Comparison of ENCODE assay signal across 13 cellular contexts in genomic region chr2:186068154-186068826, GRCh38.
DNase-seq lines count a peak whose midpoint lies in the region; ATAC-seq, FAIRE-seq and TF ChIP-seq lines count a peak whose summit lies in the region.
"Had no signal": no experiment of that assay in that cellular context is flagged by ENCODE, and none has a peak within 500 bp of the region (broad histone marks: within the 10 kb centered on the region; RNA-seq: fewer than 3 reads in every experiment).

No MANE protein-coding gene starts in this region.

- H3K4me1 ChIP-seq in HepG2 (ENCODE audit: insufficient read depth, low read length) (peaks cover 9% of the 10 kb centered on the region), right lobe of liver (no peaks in the 10 kb centered on the region), mucosa of descending colon (ENCODE audit: low read depth) (no peaks in the 10 kb centered on the region)
- no peaks in the 10 kb centered on the region for H3K4me1 ChIP-seq in CD8-positive, alpha-beta memory T cell (ENCODE audit: insufficient read depth, low read length)

- TF ChIP-seq RAD21 in HepG2 (CRISPR knock-in tag; IDR thresholded peaks at IDR 0.05), result no peak

- no peaks in the 10 kb centered on the region for H3K9me3 Mint-ChIP-seq in CD8-positive, alpha-beta memory T cell

- intact Hi-C loops in HepG2 (cut with micrococcal nuclease; ENCODE audit: unreplicated experiment), result no loop called here
- intact Hi-C loops in right lobe of liver (cut with DNase I), result no loop called here
- intact Hi-C loops in mucosa of descending colon (cut with DNase I, micrococcal nuclease), result no loop called here

- ATAC-seq in HepG2, result peak; percentile 69
- ATAC-seq in right lobe of liver, result no peak
- ATAC-seq in mucosa of descending colon, result no peak

- no peak for TF ChIP-seq EP300 in HepG2 (IDR thresholded peaks at IDR 0.05; ENCODE audit: low read depth in 2 of 2, low read length in 2 of 2)
- TF ChIP-seq EP300 in HepG2 (CRISPR knock-in tag; IDR thresholded peaks at IDR 0.05; ENCODE audit: borderline replicate concordance), result no peak

- TF ChIP-seq CTCF in HepG2 (CRISPR knock-in tag; IDR thresholded peaks at IDR 0.05) (no peak), right lobe of liver (IDR thresholded peaks at IDR 0.05) (no peak), mucosa of descending colon (IDR thresholded peaks at IDR 0.05) (no peak)

- no TSS peak for BruUV-seq in HepG2 (replicated peaks; lab: Mats Ljungman, UMichigan)

- no peak overlapping the region for H2AFZ ChIP-seq in HepG2 (ENCODE audit: low read length)

- DNase-seq in HepG2 (ENCODE audit: low spot score) (peak; percentile 39), right lobe of liver (no peak), NCI-H524 (lab: John Stamatoyannopoulos, UW) (peak; percentile 60 to 84), fibroblast of peridontal ligament (ENCODE audit: extremely low read depth) (peak; percentile 17), NOMO-1 treated with DMSO at 0.1 percent for 48 hours (lab: John Stamatoyannopoulos, UW; ENCODE audit: unreplicated experiment) (no peak), AML-193 (lab: John Stamatoyannopoulos, UW) (no peak), mucosa of descending colon (no peak)
- no peak for DNase-seq in CD8-positive, alpha-beta memory T cell
- DNase-seq: activated CD4-positive, CD25-positive, alpha-beta regulatory T cell treated with anti-CD3 and anti-CD28 coated beads, Interleukin-2, amount 50 U/mL, for 72 hours; NCI-H1105; NCI-H526 treated with DMSO at 0.1 percent for 48 hours had no signal

- POLR2A ChIA-PET in HepG2 (lab: Yijun Ruan, JAX), result no interaction called here
- POLR2A ChIA-PET in CD8-positive, alpha-beta memory T cell (lab: Charles Lee), result no interaction called here

- CTCF ChIA-PET in HepG2 (lab: Yijun Ruan, JAX; ENCODE audit: low intra/inter-chr PET ratio, low total read pairs), result no interaction called here
- CTCF ChIA-PET in CD8-positive, alpha-beta memory T cell (lab: Charles Lee), result no interaction called here

- no peaks in the 10 kb centered on the region for H3K27me3 Mint-ChIP-seq in CD8-positive, alpha-beta memory T cell
- H3K27me3 Mint-ChIP-seq: memory B cell had no signal

- H3K27ac ChIP-seq in HepG2 (ENCODE audit: extremely low read length, insufficient read depth, low read length), result no peak overlapping the region
- no peak overlapping the region for H3K27ac ChIP-seq in right lobe of liver
- no peak overlapping the region for H3K27ac ChIP-seq in CD8-positive, alpha-beta memory T cell (ENCODE audit: low read depth, low read length)

- H3K4me3 Mint-ChIP-seq in CD8-positive, alpha-beta memory T cell, result no peak overlapping the region
- H3K4me3 Mint-ChIP-seq: memory B cell had no signal

- no peak overlapping the region for H3K27ac Mint-ChIP-seq in CD8-positive, alpha-beta memory T cell
- H3K27ac Mint-ChIP-seq: memory B cell had no signal

- H3K4me3 ChIP-seq in HepG2 (replicated peaks in 1 of 3; ENCODE audit: insufficient read depth in 1 of 3, low read depth in 2 of 3, low read length in 3 of 3), result no peak overlapping the region
- no peak overlapping the region for H3K4me3 ChIP-seq in right lobe of liver
- no peak overlapping the region for H3K4me3 ChIP-seq in CD8-positive, alpha-beta memory T cell (ENCODE audit: low read length)
- H3K4me3 ChIP-seq in mucosa of descending colon, result no peak overlapping the region

- no peaks in the 10 kb centered on the region for H4K20me1 ChIP-seq in HepG2 (ENCODE audit: insufficient read depth, low read length)

- no peak overlapping the region for H3K4me2 ChIP-seq in HepG2 (ENCODE audit: low read depth, low read length)

- H3K27me3 ChIP-seq in HepG2 (ENCODE audit: control insufficient read depth in 1 of 2, insufficient read depth in 2 of 2, low read length in 2 of 2) (no peaks in the 10 kb centered on the region), right lobe of liver (no peaks in the 10 kb centered on the region)
- no peaks in the 10 kb centered on the region for H3K27me3 ChIP-seq in CD8-positive, alpha-beta memory T cell (ENCODE audit: insufficient read depth, low read length, poor library complexity, severe bottlenecking)

- H3K79me2 ChIP-seq in HepG2 (ENCODE audit: insufficient read depth, low read length), result no peaks in the 10 kb centered on the region

- no peaks in the 10 kb centered on the region for H3K4me1 Mint-ChIP-seq in CD8-positive, alpha-beta memory T cell
- H3K4me1 Mint-ChIP-seq: memory B cell had no signal

- peaks cover 0 to 22% (median 3%) of the 10 kb centered on the region in 3 donors for H3K36me3 Mint-ChIP-seq in CD8-positive, alpha-beta memory T cell

- 66% methylated on average over 3 of the region's 3 CpGs for WGBS in HepG2 (ENCODE audit: low lambda C conversion rate)
- 93% methylated on average over 3 of the region's 3 CpGs for WGBS in right lobe of liver (ENCODE audit: insufficient coverage, low coverage, low lambda C conversion rate, missing lambda C conversion rate)

- no peak for FAIRE-seq in HepG2 (lab: Jason Lieb, UNC)
- FAIRE-seq: endothelial cell of umbilical vein had no signal

- no peak for TF ChIP-seq POLR2A in HepG2 (IDR thresholded peaks at IDR 0.05; ENCODE audit: insufficient read depth in 1 of 2, low read depth in 2 of 2, low read length in 2 of 2)
- no peak for TF ChIP-seq POLR2A in right lobe of liver (IDR thresholded peaks at IDR 0.05)

- no peak overlapping the region for H3K9ac ChIP-seq in HepG2 (ENCODE audit: insufficient read depth, low read depth, low read length)

- in situ Hi-C loops in HepG2 (cut with HindIII; ENCODE audit: extremely low pct_ligation_motif_present, low pct_unique_long_range_greater_than_20kb), result no loop called here

- no peaks in the 10 kb centered on the region for H3K9me3 ChIP-seq in HepG2 (ENCODE audit: low read length)
- H3K9me3 ChIP-seq in right lobe of liver, result no peaks in the 10 kb centered on the region
- H3K9me3 ChIP-seq in CD8-positive, alpha-beta memory T cell (ENCODE audit: low read length), result no peaks in the 10 kb centered on the region
- H3K9me3 ChIP-seq in mucosa of descending colon, result no peaks in the 10 kb centered on the region

- H3K36me3 ChIP-seq in HepG2 (replicated peaks in 1 of 2; ENCODE audit: control insufficient read depth in 1 of 2, insufficient read depth in 2 of 2, low read length in 2 of 2) (no peaks in the 10 kb centered on the region), right lobe of liver (no peaks in the 10 kb centered on the region), mucosa of descending colon (ENCODE audit: low read depth) (no peaks in the 10 kb centered on the region)
- no peaks in the 10 kb centered on the region for H3K36me3 ChIP-seq in CD8-positive, alpha-beta memory T cell (ENCODE audit: insufficient read depth, low read length)

TF ChIP-seq in HepG2, 621 proteins besides CTCF, POLR2A, EP300 and RAD21 (continues in another document):
- peak; percentile 69 for TF ChIP-seq RARA (CRISPR knock-in tag; IDR thresholded peaks at IDR 0.05)
- no peak for TF ChIP-seq ZBTB7A (CRISPR knock-in tag; IDR thresholded peaks at IDR 0.05)
- TF ChIP-seq RBAK (CRISPR knock-in tag; IDR thresholded peaks at IDR 0.05), result no peak
- TF ChIP-seq MTA1 (CRISPR knock-in tag; IDR thresholded peaks at IDR 0.05; ENCODE audit: borderline replicate concordance), result no peak
- peak; percentile 74; the same call in 1 of the 2 replicates for TF ChIP-seq RXRB (CRISPR knock-in tag; IDR thresholded peaks at IDR 0.05; ENCODE audit: borderline replicate concordance)
- no peak for TF ChIP-seq MEIS1 (CRISPR knock-in tag; IDR thresholded peaks at IDR 0.05; ENCODE audit: borderline replicate concordance)
- TF ChIP-seq TMF1 (CRISPR knock-in tag; IDR thresholded peaks at IDR 0.05; ENCODE audit: low read depth), result no peak
- TF ChIP-seq ATF7-NPFF (CRISPR knock-in tag; IDR thresholded peaks at IDR 0.05; ENCODE audit: low read depth), result no peak
- TF ChIP-seq ZNF430 (CRISPR knock-in tag; IDR thresholded peaks at IDR 0.05), result no peak
- TF ChIP-seq ZNF333 (CRISPR knock-in tag; IDR thresholded peaks at IDR 0.05; ENCODE audit: borderline replicate concordance), result no peak
- peak; percentile 50; the same call in 1 of the 2 replicates for TF ChIP-seq MAX (IDR thresholded peaks at IDR 0.05)
- TF ChIP-seq, protein P1, sequence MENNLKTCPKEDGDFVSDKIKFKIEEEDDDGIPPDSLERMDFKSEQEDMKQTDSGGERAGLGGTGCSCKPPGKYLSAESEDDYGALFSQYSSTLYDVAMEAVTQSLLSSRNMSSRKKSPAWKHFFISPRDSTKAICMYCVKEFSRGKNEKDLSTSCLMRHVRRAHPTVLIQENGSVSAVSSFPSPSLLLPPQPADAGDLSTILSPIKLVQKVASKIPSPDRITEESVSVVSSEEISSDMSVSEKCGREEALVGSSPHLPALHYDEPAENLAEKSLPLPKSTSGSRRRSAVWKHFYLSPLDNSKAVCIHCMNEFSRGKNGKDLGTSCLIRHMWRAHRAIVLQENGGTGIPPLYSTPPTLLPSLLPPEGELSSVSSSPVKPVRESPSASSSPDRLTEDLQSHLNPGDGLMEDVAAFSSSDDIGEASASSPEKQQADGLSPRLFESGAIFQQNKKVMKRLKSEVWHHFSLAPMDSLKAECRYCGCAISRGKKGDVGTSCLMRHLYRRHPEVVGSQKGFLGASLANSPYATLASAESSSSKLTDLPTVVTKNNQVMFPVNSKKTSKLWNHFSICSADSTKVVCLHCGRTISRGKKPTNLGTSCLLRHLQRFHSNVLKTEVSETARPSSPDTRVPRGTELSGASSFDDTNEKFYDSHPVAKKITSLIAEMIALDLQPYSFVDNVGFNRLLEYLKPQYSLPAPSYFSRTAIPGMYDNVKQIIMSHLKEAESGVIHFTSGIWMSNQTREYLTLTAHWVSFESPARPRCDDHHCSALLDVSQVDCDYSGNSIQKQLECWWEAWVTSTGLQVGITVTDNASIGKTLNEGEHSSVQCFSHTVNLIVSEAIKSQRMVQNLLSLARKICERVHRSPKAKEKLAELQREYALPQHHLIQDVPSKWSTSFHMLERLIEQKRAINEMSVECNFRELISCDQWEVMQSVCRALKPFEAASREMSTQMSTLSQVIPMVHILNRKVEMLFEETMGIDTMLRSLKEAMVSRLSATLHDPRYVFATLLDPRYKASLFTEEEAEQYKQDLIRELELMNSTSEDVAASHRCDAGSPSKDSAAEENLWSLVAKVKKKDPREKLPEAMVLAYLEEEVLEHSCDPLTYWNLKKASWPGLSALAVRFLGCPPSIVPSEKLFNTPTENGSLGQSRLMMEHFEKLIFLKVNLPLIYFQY (CRISPR knock-in tag; IDR thresholded peaks at IDR 0.05; ENCODE audit: borderline replicate concordance), result no peak
- no peak for TF ChIP-seq HDAC2 (CRISPR knock-in tag; IDR thresholded peaks at IDR 0.05)
- TF ChIP-seq POGZ (CRISPR knock-in tag; IDR thresholded peaks at IDR 0.05), result 0 out of 2 replicates have a peak, but pooled peaks have one; percentile 18
- no peak for TF ChIP-seq ZNF558 (CRISPR knock-in tag; IDR thresholded peaks at IDR 0.05; ENCODE audit: borderline replicate concordance)

Comparison
In these comparisons a context has a peak if more than half of its experiments do, and no peak if none do; other contexts are left out.
1. DNase-seq: peak in HepG2 (single experiment), NCI-H524 (2 of 2) and fibroblast of peridontal ligament (single experiment); none in right lobe of liver (0 of 3), NOMO-1 treated with DMSO at 0.1 percent for 48 hours (single experiment), CD8-positive, alpha-beta memory T cell (0 of 5), AML-193 (0 of 2) and mucosa of descending colon (0 of 3).